In the genomic region with DNA sequence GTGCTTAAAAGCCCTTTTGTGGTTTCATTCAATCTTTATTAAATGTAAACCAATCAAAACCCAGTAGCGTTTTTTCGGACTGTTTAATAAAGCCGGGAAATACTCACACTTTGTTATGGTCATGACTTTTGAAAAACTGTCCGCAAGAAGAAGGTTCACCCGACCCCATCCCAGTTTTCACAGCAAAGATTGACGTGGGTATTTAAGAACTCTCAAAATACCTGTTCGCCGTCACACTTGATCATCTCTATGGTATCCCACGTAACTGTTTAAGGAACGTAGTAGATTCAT, we compare ENCODE assay signal across 8 cellular contexts. TPM values are rescaled to one million over a fixed set of nuclear protein-coding genes. Genes with fewer than 3 reads are reported as not detected.
DNase-seq lines count a peak whose midpoint lies in the region; ATAC-seq and TF ChIP-seq lines count a peak whose summit lies in the region.
"Had no signal": no experiment of that assay in that cellular context is flagged by ENCODE, and none has a peak within 500 bp of the region (broad histone marks: within the 10 kb centered on the region; RNA-seq: fewer than 3 reads in every experiment).

No MANE protein-coding gene starts in this region.

- H3K27ac ChIP-seq in BLaER1 (no peak overlapping the region), muscle layer of duodenum (ENCODE audit: low read length) (no peak overlapping the region)

- no peak overlapping the region for H3K9ac ChIP-seq in BLaER1

- H3K27me3 ChIP-seq in BLaER1 = peaks cover 75% of the 10 kb centered on the region
- no peaks in the 10 kb centered on the region for H3K27me3 ChIP-seq in Caco-2 (replicated peaks; ENCODE audit: control insufficient read depth, insufficient read depth, low read length)
- no peaks in the 10 kb centered on the region for H3K27me3 ChIP-seq in muscle layer of duodenum (ENCODE audit: low read depth, low read length)

- H3K4me2 ChIP-seq in BLaER1 = peak overlapping the region; percentile 56

- H3K4me1 ChIP-seq in BLaER1 = peaks cover 8% of the 10 kb centered on the region; the same call in 1 of the 2 replicates
- no peaks in the 10 kb centered on the region for H3K4me1 ChIP-seq in Caco-2
- H3K4me1 ChIP-seq in muscle layer of duodenum (ENCODE audit: control insufficient read depth in 1 of 2, insufficient read depth in 2 of 2, low read length in 2 of 2) = no peaks in the 10 kb centered on the region

- H3K9me3 ChIP-seq in BLaER1 = peaks cover 4% of the 10 kb centered on the region; the same call in 1 of the 2 replicates
- H3K9me3 ChIP-seq in Caco-2 = no peaks in the 10 kb centered on the region
- H3K9me3 ChIP-seq in muscle layer of duodenum (ENCODE audit: control insufficient read depth in 1 of 2, low read length in 2 of 2) = no peaks in the 10 kb centered on the region

- H3K4me3 ChIP-seq in BLaER1 (no peak overlapping the region), Caco-2 (ENCODE audit: low read depth, low read length) (no peak overlapping the region), muscle layer of duodenum (ENCODE audit: low read depth in 1 of 2, low read length in 2 of 2) (peak overlapping the region; percentile 60 to 65)

- peaks cover 3% of the 10 kb centered on the region for H3K27me3 Mint-ChIP-seq in Caco-2 (ENCODE audit: insufficient read depth, unreplicated experiment)
- H3K27me3 Mint-ChIP-seq in activated naive CD8-positive, alpha-beta T cell treated with anti-CD3 and anti-CD28 coated beads, Interleukin-2, amount 10 ng/mL, durations not matched to agents 7 days and 5 days = peaks cover 39% of the 10 kb centered on the region

- BruUV-seq in Caco-2 (replicated peaks; lab: Mats Ljungman, UMichigan) = no TSS peak

- POLR2A ChIA-PET in Caco-2 (lab: Charles Lee) = no interaction called here
- POLR2A ChIA-PET in activated naive CD8-positive, alpha-beta T cell treated with anti-CD3 and anti-CD28 coated beads, Interleukin-2, amount 10 ng/mL, durations not matched to agents 7 days and 5 days (lab: Charles Lee) = no interaction called here

- ATAC-seq in activated naive CD8-positive, alpha-beta T cell treated with anti-CD3 and anti-CD28 coated beads, Interleukin-2, amount 10 ng/mL, durations not matched to agents 7 days and 5 days (ENCODE audit: low read depth) = no peak
- no peak for ATAC-seq in HG03025 (IDR thresholded peaks at IDR 0.05; ENCODE audit: low FRiP score, unreplicated experiment)
- no peak for ATAC-seq in HG03571 (IDR thresholded peaks at IDR 0.05; ENCODE audit: unreplicated experiment)

- H3K4me1 Mint-ChIP-seq in Caco-2 (ENCODE audit: low read depth, unreplicated experiment) = no peaks in the 10 kb centered on the region
- H3K4me1 Mint-ChIP-seq in activated naive CD8-positive, alpha-beta T cell treated with anti-CD3 and anti-CD28 coated beads, Interleukin-2, amount 10 ng/mL, durations not matched to agents 7 days and 5 days = peaks cover 10% of the 10 kb centered on the region

- H3K36me3 Mint-ChIP-seq in Caco-2 (ENCODE audit: insufficient read depth, unreplicated experiment) = no peaks in the 10 kb centered on the region
- H3K36me3 Mint-ChIP-seq in activated naive CD8-positive, alpha-beta T cell treated with anti-CD3 and anti-CD28 coated beads, Interleukin-2, amount 10 ng/mL, durations not matched to agents 7 days and 5 days = no peaks in the 10 kb centered on the region

- no peaks in the 10 kb centered on the region for H3K36me3 ChIP-seq in BLaER1
- no peaks in the 10 kb centered on the region for H3K36me3 ChIP-seq in Caco-2 (ENCODE audit: control insufficient read depth, insufficient read depth, low read length)
- H3K36me3 ChIP-seq in muscle layer of duodenum (ENCODE audit: control insufficient read depth in 1 of 2, insufficient read depth in 2 of 2, low read length in 2 of 2) = no peaks in the 10 kb centered on the region

- TF ChIP-seq CTCF in Caco-2 (IDR thresholded peaks at IDR 0.05; ENCODE audit: insufficient read depth in 1 of 2, low read depth in 1 of 2, low read length in 1 of 2, severe bottlenecking in 1 of 2, unreplicated experiment in 1 of 2) = no peak

- H4K20me1 ChIP-seq in BLaER1 = 0 out of 2 replicates have a peak, but pooled peaks cover 14% of the 10 kb centered on the region

- H3K9me3 Mint-ChIP-seq in Caco-2 (ENCODE audit: unreplicated experiment) = no peaks in the 10 kb centered on the region
- no peaks in the 10 kb centered on the region for H3K9me3 Mint-ChIP-seq in activated naive CD8-positive, alpha-beta T cell treated with anti-CD3 and anti-CD28 coated beads, Interleukin-2, amount 10 ng/mL, durations not matched to agents 7 days and 5 days

- DNase-seq in Caco-2 = no peak
- no peak for DNase-seq in activated naive CD8-positive, alpha-beta T cell treated with anti-CD3 and anti-CD28 coated beads, Interleukin-2, amount 10 ng/mL, durations not matched to agents 7 days and 5 days
- no peak for DNase-seq in NCI-H524 (lab: John Stamatoyannopoulos, UW)

- intact Hi-C loops in Caco-2 (cut with micrococcal nuclease; ENCODE audit: unreplicated experiment) = no loop called here

- H3K4me3 Mint-ChIP-seq in Caco-2 (ENCODE audit: unreplicated experiment) = peak overlapping the region; percentile 73
- peak overlapping the region; percentile 64 for H3K4me3 Mint-ChIP-seq in activated naive CD8-positive, alpha-beta T cell treated with anti-CD3 and anti-CD28 coated beads, Interleukin-2, amount 10 ng/mL, durations not matched to agents 7 days and 5 days

- CTCF ChIA-PET in Caco-2 (lab: Charles Lee) = no interaction called here

- no peak overlapping the region for H3K27ac Mint-ChIP-seq in Caco-2 (ENCODE audit: unreplicated experiment)
- H3K27ac Mint-ChIP-seq in activated naive CD8-positive, alpha-beta T cell treated with anti-CD3 and anti-CD28 coated beads, Interleukin-2, amount 10 ng/mL, durations not matched to agents 7 days and 5 days = no peak overlapping the region

RNA-seq across cellular contexts. Expression of a gene that starts 0.9 kb away (rescaled TPM):
- 0.42 and 0.79 TPM in 2 replicates for total RNA-seq in Caco-2 (2022)
- under 1 TPM; 0.20 to 0.36 TPM for total RNA-seq in activated naive CD8-positive, alpha-beta T cell treated with anti-CD3 and anti-CD28 coated beads, Interleukin-2, amount 10 ng/mL, durations not matched to agents 7 days and 5 days

RNA-seq across cellular contexts. Expression of a gene that starts 20.9 kb away (rescaled TPM):
- total RNA-seq in Caco-2 (2022) = not detected in 2 replicates
- total RNA-seq in activated naive CD8-positive, alpha-beta T cell treated with anti-CD3 and anti-CD28 coated beads, Interleukin-2, amount 10 ng/mL, durations not matched to agents 7 days and 5 days = not detected
- total RNA-seq: sciatic nerve had no signal

RNA-seq across cellular contexts. Expression of a gene that starts 47.5 kb away (rescaled TPM):
- total RNA-seq in Caco-2 (2022) = 52.3 and 55.2 TPM in 2 replicates
- 10 to 100 TPM; 15.0 to 18.6 TPM for total RNA-seq in activated naive CD8-positive, alpha-beta T cell treated with anti-CD3 and anti-CD28 coated beads, Interleukin-2, amount 10 ng/mL, durations not matched to agents 7 days and 5 days

Comparison
In these comparisons a context has a peak if more than half of its experiments do, and no peak if none do; other contexts are left out.
1. H3K4me3 ChIP-seq: peak in muscle layer of duodenum (2 of 2); none in BLaER1 (single experiment) and Caco-2 (single experiment).